1 cellular context compared by ENCODE assay signal in genomic region chr9:32487981-32488380, GRCh38.
TF ChIP-seq lines count a peak whose summit lies in the region.

No MANE protein-coding gene starts in this region.

TF ChIP-seq in HEK293, 187 proteins besides CTCF, POLR2A, EP300 and RAD21 (continued from another document):
- TF ChIP-seq ZNF398 (tag by site-specific recombination; IDR thresholded peaks at IDR 0.05) (no peak), ZNF223 (tag by site-specific recombination; IDR thresholded peaks at IDR 0.05) (no peak), ZNF843 (tag by site-specific recombination; IDR thresholded peaks at IDR 0.05) (no peak), MZF1 (tag by site-specific recombination; IDR thresholded peaks at IDR 0.05; ENCODE audit: borderline replicate concordance) (no peak), ZNF791 (tag by site-specific recombination; IDR thresholded peaks at IDR 0.05) (no peak), PATZ1 (tag by site-specific recombination; IDR thresholded peaks at IDR 0.05) (no peak), ZNF10 (tag by site-specific recombination; IDR thresholded peaks at IDR 0.05) (peak; percentile 70; the same call in 1 of the 2 replicates), SALL2 (tag by site-specific recombination; IDR thresholded peaks at IDR 0.05; ENCODE audit: borderline replicate concordance) (no peak), ZBTB21 (tag by site-specific recombination; IDR thresholded peaks at IDR 0.05) (peak; percentile 49; the same call in 1 of the 2 replicates), KLF7 (tag by site-specific recombination; IDR thresholded peaks at IDR 0.05; ENCODE audit: borderline replicate concordance) (no peak), ZNF214 (tag by site-specific recombination; IDR thresholded peaks at IDR 0.05; ENCODE audit: borderline replicate concordance) (no peak), ZNF747 (tag by site-specific recombination; IDR thresholded peaks at IDR 0.05) (no peak), ZNF544 (tag by site-specific recombination; IDR thresholded peaks at IDR 0.05) (no peak), ZNF2 (tag by site-specific recombination; IDR thresholded peaks at IDR 0.05) (no peak), ZNF155 (tag by site-specific recombination; IDR thresholded peaks at IDR 0.05) (no peak), ZNF211 (tag by site-specific recombination; IDR thresholded peaks at IDR 0.05; ENCODE audit: low read depth) (no peak), ZNF175 (tag by site-specific recombination; IDR thresholded peaks at IDR 0.05) (no peak), IKZF3 (tag by site-specific recombination; IDR thresholded peaks at IDR 0.05) (no peak), HOXD13 (CRISPR knock-in tag; IDR thresholded peaks at IDR 0.05; ENCODE audit: borderline replicate concordance) (no peak), ZNF362 (tag by site-specific recombination; IDR thresholded peaks at IDR 0.05) (no peak), ZSCAN30 (tag by site-specific recombination; IDR thresholded peaks at IDR 0.05) (no peak), BCL6B (tag by site-specific recombination; IDR thresholded peaks at IDR 0.05) (no peak), SP2 (tag by site-specific recombination; IDR thresholded peaks at IDR 0.05) (no peak), ZBTB11 (tag by site-specific recombination; conservative IDR thresholded peaks at IDR 0.05; ENCODE audit: low read depth) (no peak), ZNF510 (tag by site-specific recombination; IDR thresholded peaks at IDR 0.05; ENCODE audit: insufficient replicate concordance) (no peak), ZNF629 (tag by site-specific recombination; IDR thresholded peaks at IDR 0.05) (peak; percentile 34; the same call in 1 of the 2 replicates), ZNF239 (tag by site-specific recombination; IDR thresholded peaks at IDR 0.05) (no peak), GFI1B (tag by site-specific recombination; IDR thresholded peaks at IDR 0.05) (no peak), ZBTB49 (tag by site-specific recombination; IDR thresholded peaks at IDR 0.05; ENCODE audit: low read depth) (no peak), ZNF549 (tag by site-specific recombination; IDR thresholded peaks at IDR 0.05) (no peak), ZBTB48 (tag by site-specific recombination; IDR thresholded peaks at IDR 0.05) (no peak), MEIS1 (CRISPR knock-in tag; IDR thresholded peaks at IDR 0.05; ENCODE audit: borderline replicate concordance) (no peak), ZBTB7A (tag by site-specific recombination; IDR thresholded peaks at IDR 0.05; ENCODE audit: low read depth) (no peak), ZNF302 (tag by site-specific recombination; IDR thresholded peaks at IDR 0.05; ENCODE audit: low read depth) (no peak), ATF2 (tag by site-specific recombination; IDR thresholded peaks at IDR 0.05; ENCODE audit: low read depth) (peak; percentile 84), SCRT2 (tag by site-specific recombination; IDR thresholded peaks at IDR 0.05) (peak; percentile 89)
